In genomic region chr11:2655834-2656622, GRCh38 we compare ENCODE assay signal across 13 cellular contexts. TPM values are rescaled to one million over a fixed set of nuclear protein-coding genes. Genes with fewer than 3 reads are reported as not detected.
A peak's percentile ranks its signal among the peaks of the same experiment; 100 is the strongest.
DNase-seq lines count a peak whose midpoint lies in the region; ATAC-seq and TF ChIP-seq lines count a peak whose summit lies in the region.
"Had no signal": no experiment of that assay in that cellular context is flagged by ENCODE, and none has a peak within 500 bp of the region (broad histone marks: within the 10 kb centered on the region; RNA-seq: fewer than 3 reads in every experiment).

No MANE protein-coding gene starts in this region.

- intact Hi-C loops in Right ventricle myocardium superior (cut with DNase I) = no loop called here

- TF ChIP-seq CTCF in cardiac fibroblast (IDR thresholded peaks at IDR 0.05; ENCODE audit: low read depth, low read length) = no peak

- peak; percentile 57 for DNase-seq in DMS53 treated with DMSO at 0.1 percent for 48 hours (lab: John Stamatoyannopoulos, UW; ENCODE audit: unreplicated experiment)
- DNase-seq in NCI-H1105 (lab: John Stamatoyannopoulos, UW) = peak; percentile 7
- peak; percentile 19 to 48 for DNase-seq in cardiac fibroblast (ENCODE audit: low read depth in 2 of 2)
- DNase-seq in mucosa of gallbladder (ENCODE audit: low spot score) = peak; percentile 56
- no peak for DNase-seq in Right ventricle myocardium superior
- DNase-seq in NCI-H2081 (lab: John Stamatoyannopoulos, UW) = no peak
- no peak for DNase-seq in HT-29 (ENCODE audit: low spot score)
- DNase-seq: aorta; midbrain; NCI-H2171; stimulated activated naive CD4-positive, alpha-beta T cell had no signal

- ATAC-seq in Right ventricle myocardium superior (ENCODE audit: poor library complexity) (no peak), GM19452 (IDR thresholded peaks at IDR 0.05; ENCODE audit: unreplicated experiment) (no peak)

- H3K4me3 ChIP-seq in cardiac fibroblast (replicated peaks in 1 of 2; ENCODE audit: low read depth in 2 of 2, low read length in 2 of 2) = no peak overlapping the region
- H3K4me3 ChIP-seq: SK-N-MC had no signal

RNA-seq across cellular contexts. Expression of gene KCNQ1OT1, which starts 43.8 kb away (rescaled TPM):
- 2.2 TPM for total RNA-seq in mucosa of gallbladder
- 0.35 TPM for total RNA-seq in Right ventricle myocardium superior
- total RNA-seq in HT-29 (2014; rRNA removed; shearing (Covaris generic)) = 3.0 and 3.2 TPM in 2 replicates

Comparison
In these comparisons a context has a peak if more than half of its experiments do, and no peak if none do; other contexts are left out.
1. DNase-seq: peak in DMS53 treated with DMSO at 0.1 percent for 48 hours (single experiment), NCI-H1105 (single experiment), cardiac fibroblast (2 of 2) and mucosa of gallbladder (single experiment); none in Right ventricle myocardium superior (single experiment), NCI-H2081 (0 of 2) and HT-29 (single experiment).